Comparison of ENCODE assay signal across 8 cellular contexts in the genomic region with DNA sequence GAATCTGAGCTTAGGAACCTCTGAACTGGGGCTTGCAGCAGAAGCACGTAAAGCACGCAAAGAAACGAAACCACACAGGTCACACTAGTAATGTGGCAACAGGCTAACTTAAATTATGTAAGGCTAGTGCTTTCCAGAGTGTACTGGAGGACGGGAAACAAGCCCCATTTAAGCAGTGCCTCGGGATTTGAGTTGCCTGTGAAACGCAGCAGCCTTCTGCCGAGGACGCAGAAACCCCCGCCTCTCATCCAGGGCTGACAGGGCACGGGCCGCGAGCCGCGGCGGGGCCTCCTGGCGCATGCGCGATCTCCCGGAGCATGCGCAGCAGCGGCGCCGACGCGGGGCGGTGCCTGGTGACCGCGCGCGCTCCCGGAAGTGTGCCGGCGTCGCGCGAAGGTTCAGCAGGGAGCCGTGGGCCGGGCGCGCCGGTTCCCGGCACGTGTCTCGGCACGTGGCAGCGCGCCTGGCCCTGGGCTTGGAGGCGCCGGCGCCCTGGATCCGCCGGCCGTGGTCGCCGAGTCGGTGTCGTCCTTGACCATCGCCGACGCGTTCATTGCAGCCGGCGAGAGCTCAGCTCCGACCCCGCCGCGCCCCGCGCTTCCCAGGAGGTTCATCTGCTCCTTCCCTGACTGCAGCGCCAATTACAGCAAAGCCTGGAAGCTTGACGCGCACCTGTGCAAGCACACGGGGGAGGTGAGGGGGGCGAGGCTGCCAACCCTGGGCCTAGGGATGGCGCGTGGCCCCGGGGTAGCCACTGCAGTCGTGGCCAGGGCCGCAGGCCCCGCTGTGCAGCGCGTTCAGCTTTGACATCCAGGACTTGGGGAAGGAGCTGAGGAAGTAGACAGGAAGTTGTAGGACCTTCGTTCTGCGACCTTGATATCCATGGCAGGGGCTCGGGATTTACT. TPM values are rescaled to one million over a fixed set of nuclear protein-coding genes. Genes with fewer than 3 reads are reported as not detected.
DNase-seq lines count a peak whose midpoint lies in the region; ATAC-seq and TF ChIP-seq lines count a peak whose summit lies in the region.

A gene (plus strand): TSS at position 374 of the 905 bp plus-strand sequence.

- H3K36me3 ChIP-seq in BE2C (peaks cover 28% of the 10 kb centered on the region), liver (ENCODE audit: control insufficient read depth in 4 of 4, insufficient read depth in 3 of 4, low read depth in 1 of 4, low read length in 3 of 4) (peaks cover 0 to 14% (median 9%) of the 10 kb centered on the region in 4 donors)

- DNase-seq in BE2C (peak; percentile 90), GM19240 (ENCODE audit: insufficient read length, low spot score) (peak; percentile 87), NCI-H748 treated with DMSO at 0.1 percent for 48 hours (lab: John Stamatoyannopoulos, UW) (peak; percentile 93), dermis blood vessel endothelial cell (peak; percentile 91)
- peak; percentile 80 to 83 for DNase-seq in activated CD4-positive, alpha-beta T cell treated with anti-CD3 and anti-CD28 coated beads, Interleukin-2, amount 50 U/mL, for 48 hours
- peak; percentile 85 for DNase-seq in stimulated activated CD4-positive, alpha-beta T cell treated with anti-CD3 and anti-CD28 coated beads, Interleukin-4, amount 100 ng/mL, for 1 hour

- H3K27ac ChIP-seq in liver (ENCODE audit: low read depth in 1 of 2, low read length in 2 of 2): peak within 1 kb of the TSS; percentile 94 to 95

- peaks cover 8% of the 10 kb centered on the region; the same call in 1 of the 2 replicates for H3K4me1 ChIP-seq in BE2C
- H3K4me1 ChIP-seq in liver (ENCODE audit: control insufficient read depth in 4 of 4, insufficient read depth in 4 of 4, low read length in 3 of 4): peaks cover 2 to 29% (median 21%) of the 10 kb centered on the region in 4 donors

- peak; percentile 46 for ATAC-seq in HG03457 (IDR thresholded peaks at IDR 0.05; ENCODE audit: unreplicated experiment)

- no peak for TF ChIP-seq CTCF in BE2C (IDR thresholded peaks at IDR 0.05; ENCODE audit: low read depth, low read length)
- no peak for TF ChIP-seq CTCF in liver (IDR thresholded peaks at IDR 0.05; ENCODE audit: low read depth, low read length, missing input control)

- peak in 1 of 2 donors; percentile 33 for TF ChIP-seq RAD21 in liver (IDR thresholded peaks at IDR 0.05)

- H3K4me3 ChIP-seq in BE2C (ENCODE audit: low read depth, low read length) (peak within 1 kb of the TSS; percentile 75), liver (ENCODE audit: low read depth in 1 of 3, low read length in 3 of 3) (peak within 1 kb of the TSS; percentile 59 to 89 (median 84))

- H3K27me3 ChIP-seq in BE2C (no peaks in the 10 kb centered on the region), liver (ENCODE audit: control insufficient read depth in 4 of 4, insufficient read depth in 4 of 4, low read length in 3 of 4) (no peaks in the 10 kb centered on the region)

- WGBS in liver: 1% methylated on average over 85 of the region's 85 CpGs

- peak within 1 kb of the TSS; percentile 76 to 79 for H3K9ac ChIP-seq in liver (ENCODE audit: low read depth in 1 of 2, low read length in 2 of 2)

- peaks cover 7% of the 10 kb centered on the region; the same call in 1 of the 2 replicates for H3K9me3 ChIP-seq in BE2C
- no peaks in the 10 kb centered on the region for H3K9me3 ChIP-seq in liver (ENCODE audit: control insufficient read depth in 4 of 4, low read length in 3 of 4)

TF ChIP-seq in liver, 16 proteins besides CTCF, POLR2A, EP300 and RAD21:
- TF ChIP-seq, protein P1, sequence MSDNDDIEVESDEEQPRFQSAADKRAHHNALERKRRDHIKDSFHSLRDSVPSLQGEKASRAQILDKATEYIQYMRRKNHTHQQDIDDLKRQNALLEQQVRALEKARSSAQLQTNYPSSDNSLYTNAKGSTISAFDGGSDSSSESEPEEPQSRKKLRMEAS (IDR thresholded peaks at IDR 0.05): peak; percentile 38
- TF ChIP-seq EGR1 (IDR thresholded peaks at IDR 0.05; ENCODE audit: low read depth in 2 of 2): no peak
- TF ChIP-seq SP1 (IDR thresholded peaks at IDR 0.05): peak; percentile 42
- TF ChIP-seq YY1 (IDR thresholded peaks at IDR 0.05): peak; percentile 35
- peak; percentile 20 for TF ChIP-seq RXRA (IDR thresholded peaks at IDR 0.05)
- peak in 1 of 2 donors; percentile 39 for TF ChIP-seq GABPA (IDR thresholded peaks at IDR 0.05 in 1 of 2, conservative IDR thresholded peaks at IDR 0.05 in 1 of 2)
- TF ChIP-seq FOXA2 (IDR thresholded peaks at IDR 0.05): no peak

RNA-seq across cellular contexts. Expression of the gene that starts here (rescaled TPM):
- polyA plus RNA-seq in BE2C (2012; ENCODE audit: insufficient read depth, insufficient read length, low read depth): 174 TPM
- total RNA-seq in dermis blood vessel endothelial cell (110 and 146 TPM in 2 replicates), liver (10 to 100 TPM; 66.4 to 83.6 TPM)
- 100 to 1,000 TPM; 110 to 144 TPM for polyA plus RNA-seq in liver

Comparison
In these comparisons a context has a peak if more than half of its experiments do, and no peak if none do; other contexts are left out.
1. Peak in every context shown above with its lines: DNase-seq, ATAC-seq, H3K4me3 ChIP-seq and H3K27ac ChIP-seq.